8 cellular contexts compared by ENCODE assay signal in genomic region chr19:18110833-18111232, GRCh38. TPM values are rescaled to one million over a fixed set of nuclear protein-coding genes. Genes with fewer than 3 reads are reported as not detected.
DNase-seq lines count a peak whose midpoint lies in the region; ATAC-seq, FAIRE-seq and TF ChIP-seq lines count a peak whose summit lies in the region.

No MANE protein-coding gene starts in this region.

- intact Hi-C loops in activated CD4-positive, alpha-beta T cell treated with anti-CD3 and anti-CD28 coated beads, Interleukin-2, amount 10 ng/mL, durations not matched to agents 24 days and 14 days (cut with micrococcal nuclease), result no loop called here

- H2AFZ ChIP-seq in keratinocyte (ENCODE audit: control insufficient read depth, low read length), result no peak overlapping the region

- no peaks in the 10 kb centered on the region for H3K9me3 Mint-ChIP-seq in activated CD4-positive, alpha-beta T cell treated with anti-CD3 and anti-CD28 coated beads, Interleukin-2, amount 10 ng/mL, durations not matched to agents 24 days and 14 days
- H3K9me3 Mint-ChIP-seq in activated naive CD8-positive, alpha-beta T cell treated with anti-CD3 and anti-CD28 coated beads, Interleukin-2, amount 10 ng/mL, durations not matched to agents 7 days and 5 days, result no peaks in the 10 kb centered on the region
- H3K9me3 Mint-ChIP-seq in stimulated activated naive CD8-positive, alpha-beta T cell treated with anti-CD3 and anti-CD28 coated beads, Interleukin-15, amount 100 ng/mL, for 72 hours, result no peaks in the 10 kb centered on the region

- no peaks in the 10 kb centered on the region for H3K36me3 ChIP-seq in keratinocyte (ENCODE audit: control insufficient read depth in 2 of 2, extremely low read depth in 1 of 2, insufficient read depth in 2 of 2, low read length in 2 of 2)

- H3K9me3 ChIP-seq in keratinocyte (ENCODE audit: control insufficient read depth, low read depth, low read length), result no peaks in the 10 kb centered on the region

- peaks cover 16% of the 10 kb centered on the region for H3K4me1 Mint-ChIP-seq in activated CD4-positive, alpha-beta T cell treated with anti-CD3 and anti-CD28 coated beads, Interleukin-2, amount 10 ng/mL, durations not matched to agents 24 days and 14 days
- peaks cover 18% of the 10 kb centered on the region for H3K4me1 Mint-ChIP-seq in activated naive CD8-positive, alpha-beta T cell treated with anti-CD3 and anti-CD28 coated beads, Interleukin-2, amount 10 ng/mL, durations not matched to agents 7 days and 5 days
- peaks cover 41% of the 10 kb centered on the region for H3K4me1 Mint-ChIP-seq in stimulated activated naive CD8-positive, alpha-beta T cell treated with anti-CD3 and anti-CD28 coated beads, Interleukin-15, amount 100 ng/mL, for 72 hours

- H3K27ac ChIP-seq in keratinocyte (ENCODE audit: control insufficient read depth, insufficient read depth, low read length), result no peak overlapping the region

- no peak for FAIRE-seq in keratinocyte (lab: Jason Lieb, UNC)

- no peak for DNase-seq in activated CD4-positive, alpha-beta T cell treated with anti-CD3 and anti-CD28 coated beads, Interleukin-2, amount 10 ng/mL, durations not matched to agents 24 days and 14 days
- DNase-seq in activated CD4-positive, alpha-beta T cell treated with anti-CD3 and anti-CD28 coated beads for 4 hours, result no peak
- DNase-seq in activated naive CD8-positive, alpha-beta T cell treated with anti-CD3 and anti-CD28 coated beads, Interleukin-2, amount 10 ng/mL, durations not matched to agents 7 days and 5 days, result no peak
- no peak for DNase-seq in keratinocyte (ENCODE audit: low read depth, low spot score)
- no peak for DNase-seq in stimulated activated naive CD8-positive, alpha-beta T cell treated with anti-CD3 and anti-CD28 coated beads, Interleukin-15, amount 100 ng/mL, for 72 hours
- no peak for DNase-seq in UCSD-AML1 (lab: John Stamatoyannopoulos, UW; ENCODE audit: unreplicated experiment)
- DNase-seq in A172 (ENCODE audit: low spot score), result no peak
- DNase-seq in T-helper 9 cell, result no peak

- H3K4me3 ChIP-seq in keratinocyte (ENCODE audit: control insufficient read depth in 2 of 3, extremely low read depth in 1 of 3, insufficient read depth in 2 of 3, low read depth in 1 of 3, low read length in 3 of 3), result peak overlapping the region in 2 of 3 experiments; percentile 63 to 66

- H3K27me3 ChIP-seq in keratinocyte (ENCODE audit: control insufficient read depth, extremely low read depth, insufficient read depth, low read length), result peaks cover 10% of the 10 kb centered on the region

- no peaks in the 10 kb centered on the region for H3K9me1 ChIP-seq in keratinocyte (ENCODE audit: control insufficient read depth, extremely low read depth, insufficient read depth, low read length)

- H4K20me1 ChIP-seq in keratinocyte (ENCODE audit: control insufficient read depth, extremely low read depth, insufficient read depth, low read length), result no peaks in the 10 kb centered on the region

- no peak for TF ChIP-seq CTCF in keratinocyte (optimal IDR thresholded peaks at IDR 0.05 in 1 of 3, IDR thresholded peaks at IDR 0.05 in 1 of 3, conservative IDR thresholded peaks at IDR 0.05 in 1 of 3; ENCODE audit: extremely low read depth in 1 of 3, insufficient read depth in 2 of 3, low read length in 3 of 3)

- POLR2A ChIA-PET in activated naive CD8-positive, alpha-beta T cell treated with anti-CD3 and anti-CD28 coated beads, Interleukin-2, amount 10 ng/mL, durations not matched to agents 7 days and 5 days (lab: Charles Lee), result interaction anchor here (0.9 to 3.2 kb wide), 8 partner anchors 9 to 103 kb away, joined by 3 to 21 read pairs (median 5); partner anchors contain the start of gene IL12RB1

- H3K27me3 Mint-ChIP-seq in activated CD4-positive, alpha-beta T cell treated with anti-CD3 and anti-CD28 coated beads, Interleukin-2, amount 10 ng/mL, durations not matched to agents 24 days and 14 days, result no peaks in the 10 kb centered on the region
- H3K27me3 Mint-ChIP-seq in activated naive CD8-positive, alpha-beta T cell treated with anti-CD3 and anti-CD28 coated beads, Interleukin-2, amount 10 ng/mL, durations not matched to agents 7 days and 5 days, result no peaks in the 10 kb centered on the region
- H3K27me3 Mint-ChIP-seq in stimulated activated naive CD8-positive, alpha-beta T cell treated with anti-CD3 and anti-CD28 coated beads, Interleukin-15, amount 100 ng/mL, for 72 hours, result peaks cover 10% of the 10 kb centered on the region

- H3K4me1 ChIP-seq in keratinocyte (ENCODE audit: control insufficient read depth, extremely low read depth, insufficient read depth, low read length), result peaks cover 9% of the 10 kb centered on the region

- no peak overlapping the region for H3K27ac Mint-ChIP-seq in activated CD4-positive, alpha-beta T cell treated with anti-CD3 and anti-CD28 coated beads, Interleukin-2, amount 10 ng/mL, durations not matched to agents 24 days and 14 days
- peak overlapping the region; percentile 45 for H3K27ac Mint-ChIP-seq in activated naive CD8-positive, alpha-beta T cell treated with anti-CD3 and anti-CD28 coated beads, Interleukin-2, amount 10 ng/mL, durations not matched to agents 7 days and 5 days
- no peak overlapping the region for H3K27ac Mint-ChIP-seq in stimulated activated naive CD8-positive, alpha-beta T cell treated with anti-CD3 and anti-CD28 coated beads, Interleukin-15, amount 100 ng/mL, for 72 hours

- dilution Hi-C loops in keratinocyte (cut with MboI; ENCODE audit: extremely low pct_ligation_motif_present, low sequenced_read_pairs), result no loop called here

- peaks cover 7% of the 10 kb centered on the region for H3K36me3 Mint-ChIP-seq in activated CD4-positive, alpha-beta T cell treated with anti-CD3 and anti-CD28 coated beads, Interleukin-2, amount 10 ng/mL, durations not matched to agents 24 days and 14 days (ENCODE audit: low read depth)
- peaks cover 4% of the 10 kb centered on the region for H3K36me3 Mint-ChIP-seq in activated naive CD8-positive, alpha-beta T cell treated with anti-CD3 and anti-CD28 coated beads, Interleukin-2, amount 10 ng/mL, durations not matched to agents 7 days and 5 days

- H3K9ac ChIP-seq in keratinocyte (ENCODE audit: control insufficient read depth, extremely low read depth, insufficient read depth, low read length), result no peak overlapping the region

- ATAC-seq in activated naive CD8-positive, alpha-beta T cell treated with anti-CD3 and anti-CD28 coated beads, Interleukin-2, amount 10 ng/mL, durations not matched to agents 7 days and 5 days (ENCODE audit: low read depth), result no peak
- no peak for ATAC-seq in stimulated activated naive CD8-positive, alpha-beta T cell treated with anti-CD3 and anti-CD28 coated beads, Interleukin-15, amount 100 ng/mL, for 72 hours

- no peaks in the 10 kb centered on the region for H3K79me2 ChIP-seq in keratinocyte (ENCODE audit: control insufficient read depth, insufficient read depth, low read length)

- H3K4me2 ChIP-seq in keratinocyte (ENCODE audit: control insufficient read depth, extremely low read depth, insufficient read depth, low read depth, low read length), result peak overlapping the region; percentile 82

- peak overlapping the region; percentile 80 for H3K4me3 Mint-ChIP-seq in activated CD4-positive, alpha-beta T cell treated with anti-CD3 and anti-CD28 coated beads, Interleukin-2, amount 10 ng/mL, durations not matched to agents 24 days and 14 days
- H3K4me3 Mint-ChIP-seq in activated naive CD8-positive, alpha-beta T cell treated with anti-CD3 and anti-CD28 coated beads, Interleukin-2, amount 10 ng/mL, durations not matched to agents 7 days and 5 days, result peak overlapping the region; percentile 75
- peak overlapping the region; percentile 77 to 82 for H3K4me3 Mint-ChIP-seq in stimulated activated naive CD8-positive, alpha-beta T cell treated with anti-CD3 and anti-CD28 coated beads, Interleukin-15, amount 100 ng/mL, for 72 hours

RNA-seq across cellular contexts. Expression of gene MAST3, which starts 13.3 kb away (rescaled TPM):
- 16.2 and 17.2 TPM in 2 replicates for total RNA-seq in activated CD4-positive, alpha-beta T cell treated with anti-CD3 and anti-CD28 coated beads, Interleukin-2, amount 10 ng/mL, durations not matched to agents 24 days and 14 days
- total RNA-seq in activated naive CD8-positive, alpha-beta T cell treated with anti-CD3 and anti-CD28 coated beads, Interleukin-2, amount 10 ng/mL, durations not matched to agents 7 days and 5 days, result 10 to 100 TPM; 36.7 to 38.3 TPM
- polyA plus RNA-seq in keratinocyte, result 0.73 to 1.4 TPM (median 0.76 TPM) in 3 replicates
- 1.8 TPM for polyA plus RNA-seq in keratinocyte (2011; ENCODE audit: low read depth)
- polyA plus RNA-seq in keratinocyte (2011; cell fraction: cytosol; rRNA removed), result 0.86 and 1.5 TPM in 2 replicates
- polyA plus RNA-seq in keratinocyte (2011; cell fraction: nucleus; rRNA removed), result 3.7 and 4.3 TPM in 2 replicates
- 1.9 and 2.3 TPM in 2 replicates for polyA plus RNA-seq in keratinocyte (2012; ENCODE audit: low replicate concordance)
- 1.6 to 7.7 TPM (median 2.5 TPM) in 3 replicates for polyA minus RNA-seq in keratinocyte
- 5.0 TPM for polyA minus RNA-seq in keratinocyte (2011; cell fraction: cytosol; rRNA and poly(A)+ RNA removed)
- polyA minus RNA-seq in keratinocyte (2011; cell fraction: nucleus; rRNA and poly(A)+ RNA removed), result 4.4 and 5.1 TPM in 2 replicates
- total RNA-seq in A172 (2014; rRNA removed; shearing (Covaris generic)), result 2.7 and 3.0 TPM in 2 replicates

RNA-seq across cellular contexts. Expression of gene IL12RB1, which starts 24.1 kb away (rescaled TPM):
- 37.0 and 38.8 TPM in 2 replicates for total RNA-seq in activated CD4-positive, alpha-beta T cell treated with anti-CD3 and anti-CD28 coated beads, Interleukin-2, amount 10 ng/mL, durations not matched to agents 24 days and 14 days
- total RNA-seq in activated naive CD8-positive, alpha-beta T cell treated with anti-CD3 and anti-CD28 coated beads, Interleukin-2, amount 10 ng/mL, durations not matched to agents 7 days and 5 days, result 10 to 100 TPM; 52.5 to 56.4 TPM
- polyA plus RNA-seq in keratinocyte, result 0.09 TPM in 1 of 3 replicates, not detected in the others
- polyA plus RNA-seq in keratinocyte (2011; ENCODE audit: low read depth), result not detected
- polyA plus RNA-seq in keratinocyte (2011; cell fraction: cytosol; rRNA removed), result 0.08 TPM in 1 of 2 replicates, not detected in the other
- polyA plus RNA-seq in keratinocyte (2011; cell fraction: nucleus; rRNA removed), result 0.10 TPM in 1 of 2 replicates, not detected in the other
- polyA plus RNA-seq in keratinocyte (2012; ENCODE audit: low replicate concordance), result 0.07 TPM in 1 of 2 replicates, not detected in the other
- 0.36 to 0.46 TPM in 2 of 3 replicates, not detected in the other for polyA minus RNA-seq in keratinocyte
- polyA minus RNA-seq in keratinocyte (2011; cell fraction: cytosol; rRNA and poly(A)+ RNA removed), result not detected
- polyA minus RNA-seq in keratinocyte (2011; cell fraction: nucleus; rRNA and poly(A)+ RNA removed), result not detected in 2 replicates
- total RNA-seq in A172 (2014; rRNA removed; shearing (Covaris generic)), result 0.93 TPM in 1 of 2 replicates, not detected in the other

RNA-seq across cellular contexts. Expression of gene PIK3R2, which starts 42.1 kb away (rescaled TPM):
- total RNA-seq in activated CD4-positive, alpha-beta T cell treated with anti-CD3 and anti-CD28 coated beads, Interleukin-2, amount 10 ng/mL, durations not matched to agents 24 days and 14 days, result 19.6 and 20.7 TPM in 2 replicates
- total RNA-seq in activated naive CD8-positive, alpha-beta T cell treated with anti-CD3 and anti-CD28 coated beads, Interleukin-2, amount 10 ng/mL, durations not matched to agents 7 days and 5 days, result 10 to 100 TPM; 11.4 to 12.9 TPM
- polyA plus RNA-seq in keratinocyte, result 12.4 to 19.6 TPM (median 13.9 TPM) in 3 replicates
- 17.3 TPM for polyA plus RNA-seq in keratinocyte (2011; ENCODE audit: low read depth)
- 14.3 and 24.9 TPM in 2 replicates for polyA plus RNA-seq in keratinocyte (2011; cell fraction: cytosol; rRNA removed)
- 20.3 and 26.5 TPM in 2 replicates for polyA plus RNA-seq in keratinocyte (2011; cell fraction: nucleus; rRNA removed)
- polyA plus RNA-seq in keratinocyte (2012; ENCODE audit: low replicate concordance), result 10.5 and 37.4 TPM in 2 replicates
- 16.5 to 28.9 TPM (median 25.3 TPM) in 3 replicates for polyA minus RNA-seq in keratinocyte
- 30.9 TPM for polyA minus RNA-seq in keratinocyte (2011; cell fraction: cytosol; rRNA and poly(A)+ RNA removed)
- polyA minus RNA-seq in keratinocyte (2011; cell fraction: nucleus; rRNA and poly(A)+ RNA removed), result 17.0 and 22.8 TPM in 2 replicates
- total RNA-seq in A172 (2014; rRNA removed; shearing (Covaris generic)), result 32.3 and 43.2 TPM in 2 replicates

Comparison
In these comparisons a context has a peak if more than half of its experiments do, and no peak if none do; other contexts are left out.
1. RNA of gene IL12RB1, which starts 24.1 kb away (total RNA-seq): 52.5 to 56.4 TPM in activated naive CD8-positive, alpha-beta T cell treated with anti-CD3 and anti-CD28 coated beads, Interleukin-2, amount 10 ng/mL, durations not matched to agents 7 days and 5 days and 37.0 to 38.8 TPM in activated CD4-positive, alpha-beta T cell treated with anti-CD3 and anti-CD28 coated beads, Interleukin-2, amount 10 ng/mL, durations not matched to agents 24 days and 14 days; 0.93 TPM in A172; every median in the first group is over 10 times any median in the second.
2. Peak in every context shown above with its lines, with median percentiles within 50 percentile points of each other: H3K4me3 Mint-ChIP-seq.